Comparison of ENCODE assay signal across 8 cellular contexts in the genomic region with DNA sequence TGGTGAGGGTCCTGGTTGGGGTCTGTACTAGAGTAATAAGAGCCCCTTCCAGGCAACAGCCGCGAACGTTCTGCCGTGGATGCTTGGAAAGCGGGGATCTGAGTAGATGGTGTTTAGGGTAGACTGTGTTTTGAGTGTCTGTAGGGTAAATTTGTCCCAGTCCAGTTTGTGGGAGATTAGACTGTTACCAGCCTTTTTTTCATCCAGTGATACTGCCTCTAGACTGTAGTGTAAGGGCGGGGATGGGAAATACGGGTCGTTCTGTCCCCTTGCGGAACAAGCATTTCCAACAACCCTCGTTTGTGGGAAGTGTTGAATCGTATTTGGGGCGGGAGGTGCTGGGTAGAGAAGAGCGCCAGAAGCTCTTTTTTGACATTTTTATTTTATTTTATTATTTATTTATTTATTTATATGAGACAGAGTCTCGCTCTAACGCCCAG. TPM values are rescaled to one million over a fixed set of nuclear protein-coding genes. Genes with fewer than 3 reads are reported as not detected.
DNase-seq lines count a peak whose midpoint lies in the region; ATAC-seq and TF ChIP-seq lines count a peak whose summit lies in the region.

No MANE protein-coding gene starts in this region.

- no peak for TF ChIP-seq CTCF in retinal pigment epithelial cell (conservative IDR thresholded peaks at IDR 0.05; ENCODE audit: low read depth, low read length)

- DNase-seq in activated CD4-positive, alpha-beta T cell treated with anti-CD3 and anti-CD28 coated beads, Interleukin-2, amount 10 ng/mL, durations not matched to agents 7 days and 5 days: no peak
- DNase-seq in activated CD4-positive, alpha-beta T cell treated with anti-CD3 and anti-CD28 coated beads for 1 hour: no peak
- DNase-seq in H7 (no peak), NCI-H146 (lab: John Stamatoyannopoulos, UW) (peak; percentile 35), left ventricle myocardium superior (no peak), retinal pigment epithelial cell (ENCODE audit: low read depth) (no peak)
- DNase-seq in activated naive CD8-positive, alpha-beta T cell treated with anti-CD3 and anti-CD28 coated beads, Interleukin-2, amount 10 ng/mL, durations not matched to agents 7 days and 5 days: no peak

- peaks cover 30% of the 10 kb centered on the region for H3K36me3 Mint-ChIP-seq in activated CD4-positive, alpha-beta T cell treated with anti-CD3 and anti-CD28 coated beads, Interleukin-2, amount 10 ng/mL, durations not matched to agents 7 days and 5 days (ENCODE audit: low read depth)
- H3K36me3 Mint-ChIP-seq in activated naive CD8-positive, alpha-beta T cell treated with anti-CD3 and anti-CD28 coated beads, Interleukin-2, amount 10 ng/mL, durations not matched to agents 7 days and 5 days: peaks cover 20% of the 10 kb centered on the region

- CTCF ChIA-PET in activated CD4-positive, alpha-beta T cell treated with anti-CD3 and anti-CD28 coated beads, Interleukin-2, amount 10 ng/mL, durations not matched to agents 7 days and 5 days (lab: Charles Lee): no interaction called here

- no peaks in the 10 kb centered on the region for H3K27me3 ChIP-seq in H7 (ENCODE audit: control insufficient read depth, insufficient read depth, low read length)

- POLR2A ChIA-PET in activated CD4-positive, alpha-beta T cell treated with anti-CD3 and anti-CD28 coated beads, Interleukin-2, amount 10 ng/mL, durations not matched to agents 7 days and 5 days (lab: Charles Lee): no interaction called here
- POLR2A ChIA-PET in activated naive CD8-positive, alpha-beta T cell treated with anti-CD3 and anti-CD28 coated beads, Interleukin-2, amount 10 ng/mL, durations not matched to agents 7 days and 5 days (lab: Charles Lee): interaction anchor here (1.0 to 2.5 kb wide), 8 partner anchors 15 to 276 kb away, joined by 3 to 16 read pairs (median 4); a partner anchor contains a TSS

- H3K9me3 Mint-ChIP-seq in activated CD4-positive, alpha-beta T cell treated with anti-CD3 and anti-CD28 coated beads, Interleukin-2, amount 10 ng/mL, durations not matched to agents 7 days and 5 days: no peaks in the 10 kb centered on the region
- no peaks in the 10 kb centered on the region for H3K9me3 Mint-ChIP-seq in activated naive CD8-positive, alpha-beta T cell treated with anti-CD3 and anti-CD28 coated beads, Interleukin-2, amount 10 ng/mL, durations not matched to agents 7 days and 5 days

- no peaks in the 10 kb centered on the region for H3K27me3 Mint-ChIP-seq in activated CD4-positive, alpha-beta T cell treated with anti-CD3 and anti-CD28 coated beads, Interleukin-2, amount 10 ng/mL, durations not matched to agents 7 days and 5 days
- no peaks in the 10 kb centered on the region for H3K27me3 Mint-ChIP-seq in activated naive CD8-positive, alpha-beta T cell treated with anti-CD3 and anti-CD28 coated beads, Interleukin-2, amount 10 ng/mL, durations not matched to agents 7 days and 5 days

- intact Hi-C loops in left ventricle myocardium superior (cut with micrococcal nuclease): loop anchor here (10.0 kb wide), 1 partner anchor 96 kb away; no protein-coding TSS in a partner anchor

- H3K4me3 ChIP-seq in H7 (ENCODE audit: insufficient read depth, low read depth, low read length) (peak overlapping the region; percentile 88), retinal pigment epithelial cell (ENCODE audit: low read length) (peak overlapping the region; percentile 100)

- peak; percentile 28 for ATAC-seq in activated naive CD8-positive, alpha-beta T cell treated with anti-CD3 and anti-CD28 coated beads, Interleukin-2, amount 10 ng/mL, durations not matched to agents 7 days and 5 days (ENCODE audit: low read depth)
- ATAC-seq in left ventricle myocardium superior (peak; percentile 47), HG03139 (IDR thresholded peaks at IDR 0.05; ENCODE audit: unreplicated experiment) (no peak)

- peaks cover 3% of the 10 kb centered on the region for H3K36me3 ChIP-seq in H7 (replicated peaks; ENCODE audit: control insufficient read depth, insufficient read depth, low read length)

- H3K4me3 Mint-ChIP-seq in activated CD4-positive, alpha-beta T cell treated with anti-CD3 and anti-CD28 coated beads, Interleukin-2, amount 10 ng/mL, durations not matched to agents 7 days and 5 days: peak overlapping the region; percentile 95
- H3K4me3 Mint-ChIP-seq in activated naive CD8-positive, alpha-beta T cell treated with anti-CD3 and anti-CD28 coated beads, Interleukin-2, amount 10 ng/mL, durations not matched to agents 7 days and 5 days: peak overlapping the region; percentile 98

- H3K4me1 Mint-ChIP-seq in activated CD4-positive, alpha-beta T cell treated with anti-CD3 and anti-CD28 coated beads, Interleukin-2, amount 10 ng/mL, durations not matched to agents 7 days and 5 days: peaks cover 66% of the 10 kb centered on the region
- H3K4me1 Mint-ChIP-seq in activated naive CD8-positive, alpha-beta T cell treated with anti-CD3 and anti-CD28 coated beads, Interleukin-2, amount 10 ng/mL, durations not matched to agents 7 days and 5 days: peaks cover 43% of the 10 kb centered on the region

- H3K27ac Mint-ChIP-seq in activated CD4-positive, alpha-beta T cell treated with anti-CD3 and anti-CD28 coated beads, Interleukin-2, amount 10 ng/mL, durations not matched to agents 7 days and 5 days: peak overlapping the region; percentile 98
- H3K27ac Mint-ChIP-seq in activated naive CD8-positive, alpha-beta T cell treated with anti-CD3 and anti-CD28 coated beads, Interleukin-2, amount 10 ng/mL, durations not matched to agents 7 days and 5 days: peak overlapping the region; percentile 99

RNA-seq across cellular contexts. Expression of a gene that starts 0.4 kb away (rescaled TPM):
- total RNA-seq in activated CD4-positive, alpha-beta T cell treated with anti-CD3 and anti-CD28 coated beads, Interleukin-2, amount 10 ng/mL, durations not matched to agents 7 days and 5 days: 10 to 100 TPM; 36.7 to 42.9 TPM
- 20.5 and 28.0 TPM in 2 replicates for total RNA-seq in H7 (2014; rRNA removed; shearing (Covaris generic))
- total RNA-seq in activated naive CD8-positive, alpha-beta T cell treated with anti-CD3 and anti-CD28 coated beads, Interleukin-2, amount 10 ng/mL, durations not matched to agents 7 days and 5 days: 10 to 100 TPM; 28.7 to 30.2 TPM
- total RNA-seq in left ventricle myocardium superior: 12.2 TPM

RNA-seq across cellular contexts. Expression of a gene that starts 0.5 kb away (rescaled TPM):
- total RNA-seq in activated CD4-positive, alpha-beta T cell treated with anti-CD3 and anti-CD28 coated beads, Interleukin-2, amount 10 ng/mL, durations not matched to agents 7 days and 5 days: 10 to 100 TPM; 19.1 to 20.3 TPM
- total RNA-seq in H7 (2014; rRNA removed; shearing (Covaris generic)): 8.6 and 10.3 TPM in 2 replicates
- total RNA-seq in activated naive CD8-positive, alpha-beta T cell treated with anti-CD3 and anti-CD28 coated beads, Interleukin-2, amount 10 ng/mL, durations not matched to agents 7 days and 5 days: 10 to 100 TPM; 24.5 to 25.8 TPM
- total RNA-seq in left ventricle myocardium superior: 14.0 TPM

RNA-seq across cellular contexts. Expression of a gene that starts 26.3 kb away (rescaled TPM):
- 10 to 100 TPM in 1 of 2 experiments, 1 to 10 TPM in 1; 8.8 to 11.6 TPM for total RNA-seq in activated CD4-positive, alpha-beta T cell treated with anti-CD3 and anti-CD28 coated beads, Interleukin-2, amount 10 ng/mL, durations not matched to agents 7 days and 5 days
- 1.4 and 2.8 TPM in 2 replicates for total RNA-seq in H7 (2014; rRNA removed; shearing (Covaris generic))
- 10 to 100 TPM; 14.0 to 16.1 TPM for total RNA-seq in activated naive CD8-positive, alpha-beta T cell treated with anti-CD3 and anti-CD28 coated beads, Interleukin-2, amount 10 ng/mL, durations not matched to agents 7 days and 5 days
- total RNA-seq in left ventricle myocardium superior: 6.9 TPM

RNA-seq across cellular contexts. Expression of a gene that starts 53.6 kb away (rescaled TPM):
- 10 to 100 TPM; 50.7 to 63.1 TPM for total RNA-seq in activated CD4-positive, alpha-beta T cell treated with anti-CD3 and anti-CD28 coated beads, Interleukin-2, amount 10 ng/mL, durations not matched to agents 7 days and 5 days
- 56.6 and 62.0 TPM in 2 replicates for total RNA-seq in H7 (2014; rRNA removed; shearing (Covaris generic))
- total RNA-seq in activated naive CD8-positive, alpha-beta T cell treated with anti-CD3 and anti-CD28 coated beads, Interleukin-2, amount 10 ng/mL, durations not matched to agents 7 days and 5 days: 10 to 100 TPM; 47.6 to 57.9 TPM
- 23.8 TPM for total RNA-seq in left ventricle myocardium superior

RNA-seq across cellular contexts. Expression of a gene that starts 58.1 kb away (rescaled TPM):
- total RNA-seq in activated CD4-positive, alpha-beta T cell treated with anti-CD3 and anti-CD28 coated beads, Interleukin-2, amount 10 ng/mL, durations not matched to agents 7 days and 5 days: 10 to 100 TPM; 45.8 to 56.0 TPM
- 21.8 and 29.2 TPM in 2 replicates for total RNA-seq in H7 (2014; rRNA removed; shearing (Covaris generic))
- total RNA-seq in activated naive CD8-positive, alpha-beta T cell treated with anti-CD3 and anti-CD28 coated beads, Interleukin-2, amount 10 ng/mL, durations not matched to agents 7 days and 5 days: 10 to 100 TPM; 50.9 to 51.8 TPM
- total RNA-seq in left ventricle myocardium superior: 558 TPM
